ENCODE assay signal across 11 cellular contexts in genomic region chr4:152064282-152064681, GRCh38.
"Had no signal": no experiment of that assay in that cellular context is flagged by ENCODE, and none has a peak within 500 bp of the region (broad histone marks: within the 10 kb centered on the region; RNA-seq: fewer than 3 reads in every experiment).

No MANE protein-coding gene starts in this region.

- H3K27me3 Mint-ChIP-seq: activated naive CD8-positive, alpha-beta T cell treated with anti-CD3 and anti-CD28 coated beads, Interleukin-2, amount 50 U/mL, for 24 hours; activated T-helper 17 cell treated with anti-CD3 and anti-CD28 coated beads, Interleukin-2, amount 50 U/mL, for 72 hours had no signal

- H3K27ac Mint-ChIP-seq: activated naive CD4-positive, alpha-beta T cell treated with anti-CD3 and anti-CD28 coated beads for 36 hours; activated naive CD8-positive, alpha-beta T cell treated with anti-CD3 and anti-CD28 coated beads, Interleukin-2, amount 50 U/mL, for 24 hours; activated T-helper 17 cell treated with anti-CD3 and anti-CD28 coated beads, Interleukin-2, amount 50 U/mL, for 72 hours; natural killer cell had no signal

- H3K36me3 Mint-ChIP-seq: natural killer cell had no signal

- ATAC-seq: activated naive CD8-positive, alpha-beta T cell treated with anti-CD3 and anti-CD28 coated beads, Interleukin-2, amount 50 U/mL, for 24 hours; left lobe of liver had no signal

- H3K27ac ChIP-seq: breast epithelium, tibial nerve, vagina had no signal

- H3K4me3 Mint-ChIP-seq: activated naive CD4-positive, alpha-beta T cell treated with anti-CD3 and anti-CD28 coated beads for 36 hours; activated naive CD8-positive, alpha-beta T cell treated with anti-CD3 and anti-CD28 coated beads, Interleukin-2, amount 50 U/mL, for 24 hours; activated T-helper 17 cell treated with anti-CD3 and anti-CD28 coated beads, Interleukin-2, amount 50 U/mL, for 72 hours; natural killer cell had no signal

- H3K4me3 ChIP-seq: breast epithelium, right atrium auricular region, tibial nerve, vagina had no signal

- H3K27me3 ChIP-seq: breast epithelium, right atrium auricular region, tibial nerve, vagina had no signal

- H3K4me1 ChIP-seq: breast epithelium, tibial nerve, vagina had no signal

- DNase-seq: activated naive CD8-positive, alpha-beta T cell treated with anti-CD3 and anti-CD28 coated beads, Interleukin-2, amount 50 U/mL, for 24 hours; aorta; mammary epithelial cell; natural killer cell had no signal

- H3K36me3 ChIP-seq: breast epithelium, right atrium auricular region, tibial nerve, vagina had no signal

- H3K9me3 Mint-ChIP-seq: activated naive CD4-positive, alpha-beta T cell treated with anti-CD3 and anti-CD28 coated beads for 36 hours; activated naive CD8-positive, alpha-beta T cell treated with anti-CD3 and anti-CD28 coated beads, Interleukin-2, amount 50 U/mL, for 24 hours had no signal

- H3K9me3 ChIP-seq: breast epithelium, right atrium auricular region, tibial nerve, vagina had no signal
